8 cellular contexts compared by ENCODE assay signal in the genomic region with DNA sequence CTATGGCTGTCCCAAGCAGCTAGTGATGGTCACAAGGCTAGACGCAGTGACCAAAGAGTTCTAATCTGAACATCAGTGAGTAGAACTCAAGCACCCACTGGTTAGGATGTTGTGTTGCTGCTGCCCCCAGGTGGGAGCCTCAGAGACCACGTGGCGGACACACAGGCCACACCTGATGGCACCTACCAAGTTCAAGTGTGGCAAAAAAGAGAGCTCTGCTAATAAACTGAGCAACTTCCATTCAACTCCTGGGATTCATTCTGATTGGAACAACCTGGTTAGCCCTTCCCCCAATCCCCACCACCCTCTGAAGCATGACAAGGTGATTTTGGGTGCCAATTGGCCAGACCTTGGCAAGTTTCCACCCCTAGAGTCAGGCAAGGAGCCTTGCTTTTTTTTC. TPM values are rescaled to one million over a fixed set of nuclear protein-coding genes. Genes with fewer than 3 reads are reported as not detected.
A peak's percentile ranks its signal among the peaks of the same experiment; 100 is the strongest.
DNase-seq lines count a peak whose midpoint lies in the region; ATAC-seq and TF ChIP-seq lines count a peak whose summit lies in the region.

No MANE protein-coding gene starts in this region.

- H3K4me2 ChIP-seq in Loucy (ENCODE audit: low read depth, low read length, poor library complexity, severe bottlenecking) = peak overlapping the region; percentile 97

- POLR2A ChIA-PET in naive thymus-derived CD4-positive, alpha-beta T cell (lab: Charles Lee) = interaction anchor here (0.6 to 9.3 kb wide), 9 partner anchors 11 to 93 kb away, joined by 3 to 157 read pairs (median 6); a partner anchor contains a TSS

- H3K9me3 ChIP-seq in Loucy (ENCODE audit: insufficient read depth, low read depth, low read length) (no peaks in the 10 kb centered on the region), upper lobe of right lung (no peaks in the 10 kb centered on the region), tibial nerve (no peaks in the 10 kb centered on the region)
- no peaks in the 10 kb centered on the region for H3K9me3 ChIP-seq in naive thymus-derived CD4-positive, alpha-beta T cell (ENCODE audit: control insufficient read depth in 2 of 3, low read length in 3 of 3)

- H3K27me3 ChIP-seq in Loucy (ENCODE audit: insufficient read depth, low read length, poor library complexity, severe bottlenecking) (no peaks in the 10 kb centered on the region), upper lobe of right lung (no peaks in the 10 kb centered on the region), tibial nerve (no peaks in the 10 kb centered on the region)
- H3K27me3 ChIP-seq in naive thymus-derived CD4-positive, alpha-beta T cell (ENCODE audit: control insufficient read depth in 2 of 2, insufficient read depth in 2 of 2, low read length in 2 of 2) = no peaks in the 10 kb centered on the region

- no peak for TF ChIP-seq EP300 in tibial nerve (IDR thresholded peaks at IDR 0.05)

- TF ChIP-seq CTCF in Loucy (conservative IDR thresholded peaks at IDR 0.05; ENCODE audit: low read length) = peak; percentile 65
- no peak for TF ChIP-seq CTCF in upper lobe of right lung (IDR thresholded peaks at IDR 0.05)
- no peak for TF ChIP-seq CTCF in tibial nerve (IDR thresholded peaks at IDR 0.05)

- CTCF ChIA-PET in naive thymus-derived CD4-positive, alpha-beta T cell (lab: Charles Lee) = interaction anchor here (0.6 to 7.8 kb wide), 9 partner anchors 14 to 141 kb away, joined by 3 to 118 read pairs (median 7); a partner anchor contains a TSS

- no peaks in the 10 kb centered on the region for H3K36me3 ChIP-seq in Loucy (ENCODE audit: insufficient read depth, low read length)
- H3K36me3 ChIP-seq in naive thymus-derived CD4-positive, alpha-beta T cell (ENCODE audit: control insufficient read depth in 2 of 3, insufficient read depth in 3 of 3, low read length in 3 of 3) = peaks cover 0 to 5% (median 0%) of the 10 kb centered on the region in 3 experiments
- H3K36me3 ChIP-seq in upper lobe of right lung = no peaks in the 10 kb centered on the region
- H3K36me3 ChIP-seq in tibial nerve = no peaks in the 10 kb centered on the region

- peaks cover 24% of the 10 kb centered on the region for H3K79me2 ChIP-seq in Loucy (ENCODE audit: insufficient read depth, low read length)

- peaks cover 7% of the 10 kb centered on the region for H4K20me1 ChIP-seq in Loucy (ENCODE audit: insufficient read depth, low read length, poor library complexity, severe bottlenecking)

- intact Hi-C loops in naive thymus-derived CD4-positive, alpha-beta T cell (cut with micrococcal nuclease) = loop anchor here (1.0 to 10.0 kb wide), 5 partner anchors 53 to 591 kb away; no protein-coding TSS in a partner anchor
- intact Hi-C loops in upper lobe of right lung (cut with DNase I) = no loop called here

- H3K9me2 ChIP-seq in Loucy (replicated peaks; ENCODE audit: low read depth, low read length) = no peaks in the 10 kb centered on the region

- H3K9ac ChIP-seq in Loucy (ENCODE audit: low read depth, low read length, poor library complexity, severe bottlenecking) = no peak overlapping the region

- H3K27me3 Mint-ChIP-seq in naive thymus-derived CD4-positive, alpha-beta T cell = no peaks in the 10 kb centered on the region

- H3K9me3 Mint-ChIP-seq in naive thymus-derived CD4-positive, alpha-beta T cell = no peaks in the 10 kb centered on the region

- H3K4me1 Mint-ChIP-seq in naive thymus-derived CD4-positive, alpha-beta T cell = peaks cover 30 to 56% (median 47%) of the 10 kb centered on the region in 7 donors

- 69 to 71% methylated on average over 3 of the region's 3 CpGs for WGBS in tibial nerve, 2 donors

- no peak overlapping the region for H2AFZ ChIP-seq in Loucy (ENCODE audit: low read length)

- no peak for TF ChIP-seq POLR2A in tibial nerve (IDR thresholded peaks at IDR 0.05)

- peaks cover 0 to 5% (median 0%) of the 10 kb centered on the region in 5 donors for H3K36me3 Mint-ChIP-seq in naive thymus-derived CD4-positive, alpha-beta T cell

- H3K4me3 ChIP-seq in Loucy (ENCODE audit: low read length, poor library complexity, severe bottlenecking) = peak overlapping the region; percentile 85
- no peak overlapping the region for H3K4me3 ChIP-seq in naive thymus-derived CD4-positive, alpha-beta T cell (ENCODE audit: low read length)
- no peak overlapping the region for H3K4me3 ChIP-seq in upper lobe of right lung
- H3K4me3 ChIP-seq in tibial nerve = no peak overlapping the region

- peak; percentile 18 for DNase-seq in Daoy (ENCODE audit: low read depth)
- peak; percentile 59 for DNase-seq in activated CD8-positive, alpha-beta memory T cell treated with anti-CD3 and anti-CD28 coated beads, Interleukin-2, amount 50 U/mL, for 48 hours
- peak in 7 of 9 donors; percentile 46 to 73 (median 65) for DNase-seq in naive thymus-derived CD4-positive, alpha-beta T cell
- no peak for DNase-seq in upper lobe of right lung
- no peak for DNase-seq in tibial nerve (ENCODE audit: low spot score in 2 of 2)

- ATAC-seq in naive thymus-derived CD4-positive, alpha-beta T cell = no peak
- ATAC-seq in HG03442 (IDR thresholded peaks at IDR 0.05; ENCODE audit: unreplicated experiment) (no peak), upper lobe of right lung (no peak), HG02642 (IDR thresholded peaks at IDR 0.05; ENCODE audit: poor library complexity, unreplicated experiment) (no peak)

- peaks cover 3% of the 10 kb centered on the region; the same call in 1 of the 2 replicates for H3F3A ChIP-seq in Loucy (ENCODE audit: low read depth)

- no peak overlapping the region for H3K27ac ChIP-seq in naive thymus-derived CD4-positive, alpha-beta T cell (ENCODE audit: low read depth, low read length)
- no peak overlapping the region for H3K27ac ChIP-seq in upper lobe of right lung
- H3K27ac ChIP-seq in tibial nerve = no peak overlapping the region

- peak overlapping the region; percentile 85 to 98 (median 96) for H3K4me3 Mint-ChIP-seq in naive thymus-derived CD4-positive, alpha-beta T cell

- H3K27ac Mint-ChIP-seq in naive thymus-derived CD4-positive, alpha-beta T cell = peak overlapping the region; percentile 23 to 96 (median 90)

- H3K4me1 ChIP-seq in Loucy (ENCODE audit: insufficient read depth, low read length, poor library complexity, severe bottlenecking) = peaks cover 29% of the 10 kb centered on the region
- peaks cover 17 to 22% of the 10 kb centered on the region in 2 donors for H3K4me1 ChIP-seq in naive thymus-derived CD4-positive, alpha-beta T cell (ENCODE audit: control insufficient read depth in 2 of 2, insufficient read depth in 2 of 2, low read length in 2 of 2)
- peaks cover 27% of the 10 kb centered on the region for H3K4me1 ChIP-seq in upper lobe of right lung
- H3K4me1 ChIP-seq in tibial nerve = peaks cover 3 to 49% (median 28%) of the 10 kb centered on the region in 4 donors

RNA-seq across cellular contexts. Expression of a gene that starts 3.5 kb away (rescaled TPM):
- total RNA-seq in Daoy (2014; rRNA removed; shearing (Covaris generic)) = 39.3 and 49.2 TPM in 2 replicates
- 10 to 100 TPM; 30.2 to 36.9 (median 33.0) TPM for total RNA-seq in naive thymus-derived CD4-positive, alpha-beta T cell
- polyA plus RNA-seq in naive thymus-derived CD4-positive, alpha-beta T cell = 10 to 100 TPM; 37.5 to 58.4 TPM
- total RNA-seq in upper lobe of right lung (31.7 TPM), tibial nerve (10 to 100 TPM; 21.6 to 56.4 (median 33.8) TPM)

Comparison
In these comparisons a context has a peak if more than half of its experiments do, and no peak if none do; other contexts are left out.
1. DNase-seq: peak in Daoy (single experiment), activated CD8-positive, alpha-beta memory T cell treated with anti-CD3 and anti-CD28 coated beads, Interleukin-2, amount 50 U/mL, for 48 hours (single experiment) and naive thymus-derived CD4-positive, alpha-beta T cell (7 of 9); none in upper lobe of right lung (single experiment) and tibial nerve (0 of 2).